In the genomic region with DNA sequence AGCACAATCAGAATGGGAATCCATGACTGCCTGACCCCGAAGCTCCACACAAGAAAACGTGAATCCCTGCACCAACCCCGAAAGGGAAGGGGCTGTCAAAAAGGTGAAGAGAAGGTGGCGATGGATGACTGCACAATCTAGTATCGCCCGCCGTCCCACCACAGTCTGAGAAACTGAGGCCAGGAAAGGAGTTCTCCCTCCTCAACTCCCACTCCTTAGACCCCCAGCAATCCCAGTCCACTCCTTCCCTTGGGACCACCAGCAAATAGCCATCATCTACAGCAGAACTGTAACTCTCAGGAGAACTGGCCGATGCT, we compare ENCODE assay signal across 8 cellular contexts.
A peak's percentile ranks its signal among the peaks of the same experiment; 100 is the strongest.
DNase-seq lines count a peak whose midpoint lies in the region; FAIRE-seq and TF ChIP-seq lines count a peak whose summit lies in the region.

No MANE protein-coding gene starts in this region.

- TF ChIP-seq CTCF in Loucy (conservative IDR thresholded peaks at IDR 0.05; ENCODE audit: low read length) (no peak), neutrophil (IDR thresholded peaks at IDR 0.05) (no peak)

- no peaks in the 10 kb centered on the region for H3K9me2 ChIP-seq in Loucy (replicated peaks; ENCODE audit: low read depth, low read length)

- H3K27ac ChIP-seq in neutrophil = peak overlapping the region; percentile 85

- H3K27me3 ChIP-seq in Loucy (ENCODE audit: insufficient read depth, low read length, poor library complexity, severe bottlenecking) = no peaks in the 10 kb centered on the region
- no peaks in the 10 kb centered on the region for H3K27me3 ChIP-seq in endocrine pancreas (ENCODE audit: control insufficient read depth, insufficient read depth, low read length)
- no peaks in the 10 kb centered on the region for H3K27me3 ChIP-seq in neutrophil

- H4K20me1 ChIP-seq in Loucy (ENCODE audit: insufficient read depth, low read length, poor library complexity, severe bottlenecking) = peaks cover 21% of the 10 kb centered on the region

- no peaks in the 10 kb centered on the region for H3F3A ChIP-seq in Loucy (ENCODE audit: low read depth)

- peaks cover 49% of the 10 kb centered on the region for H3K79me2 ChIP-seq in Loucy (ENCODE audit: insufficient read depth, low read length)

- FAIRE-seq in H54 (lab: Jason Lieb, UNC) = no peak

- H3K36me3 ChIP-seq in Loucy (ENCODE audit: insufficient read depth, low read length) (0 out of 2 replicates have a peak, but pooled peaks cover 2% of the 10 kb centered on the region), endocrine pancreas (ENCODE audit: control insufficient read depth, insufficient read depth, low read length) (no peaks in the 10 kb centered on the region), neutrophil (peaks cover 17% of the 10 kb centered on the region)

- H3K9me3 ChIP-seq in Loucy (ENCODE audit: insufficient read depth, low read depth, low read length) (no peaks in the 10 kb centered on the region), endocrine pancreas (ENCODE audit: control insufficient read depth, low read length) (no peaks in the 10 kb centered on the region), neutrophil (no peaks in the 10 kb centered on the region)

- H2AFZ ChIP-seq in Loucy (ENCODE audit: low read length) = 0 out of 2 replicates have a peak overlapping the region, but pooled peaks have one; percentile 29

- H3K4me3 ChIP-seq in Loucy (ENCODE audit: low read length, poor library complexity, severe bottlenecking) = peak overlapping the region; percentile 86
- H3K4me3 ChIP-seq in endocrine pancreas (ENCODE audit: control insufficient read depth, insufficient read depth, low read length) = peak overlapping the region; percentile 87
- peak overlapping the region; percentile 83 to 89 for H3K4me3 ChIP-seq in neutrophil (ENCODE audit: low read depth in 1 of 2, low read length in 1 of 2)

- H3K4me1 ChIP-seq in Loucy (ENCODE audit: insufficient read depth, low read length, poor library complexity, severe bottlenecking) (peaks cover 20% of the 10 kb centered on the region), endocrine pancreas (ENCODE audit: control insufficient read depth, insufficient read depth, low read length) (peaks cover 9% of the 10 kb centered on the region), neutrophil (ENCODE audit: control insufficient read depth in 1 of 2, insufficient read depth in 1 of 2, low read depth in 1 of 2, low read length in 1 of 2) (peaks cover 20 to 21% of the 10 kb centered on the region in 2 experiments)

- H3K9ac ChIP-seq in Loucy (ENCODE audit: low read depth, low read length, poor library complexity, severe bottlenecking) = peak overlapping the region; percentile 93
- peak overlapping the region; percentile 94 for H3K9ac ChIP-seq in endocrine pancreas (ENCODE audit: control insufficient read depth, insufficient read depth, low read length)

- TF ChIP-seq POLR2A in H54 (IDR thresholded peaks at IDR 0.05; ENCODE audit: low read depth, low read length) = no peak

- DNase-seq in ELR (ENCODE audit: low read depth) (peak; percentile 15), DMS 273 (lab: John Stamatoyannopoulos, UW; ENCODE audit: unreplicated experiment) (no peak), H54 (ENCODE audit: insufficient read length, low spot score) (no peak), NCI-H2227 treated with DMSO at 0.1 percent for 48 hours (lab: John Stamatoyannopoulos, UW) (no peak)
- no peak for DNase-seq in stimulated activated CD4-positive, alpha-beta T cell treated with anti-CD3 and anti-CD28 coated beads, Interleukin-4, amount 100 ng/mL, for 24 hours

- peak overlapping the region; percentile 77 for H3K4me2 ChIP-seq in Loucy (ENCODE audit: low read depth, low read length, poor library complexity, severe bottlenecking)
